Comparison of ENCODE assay signal across 10 cellular contexts in the genomic region with DNA sequence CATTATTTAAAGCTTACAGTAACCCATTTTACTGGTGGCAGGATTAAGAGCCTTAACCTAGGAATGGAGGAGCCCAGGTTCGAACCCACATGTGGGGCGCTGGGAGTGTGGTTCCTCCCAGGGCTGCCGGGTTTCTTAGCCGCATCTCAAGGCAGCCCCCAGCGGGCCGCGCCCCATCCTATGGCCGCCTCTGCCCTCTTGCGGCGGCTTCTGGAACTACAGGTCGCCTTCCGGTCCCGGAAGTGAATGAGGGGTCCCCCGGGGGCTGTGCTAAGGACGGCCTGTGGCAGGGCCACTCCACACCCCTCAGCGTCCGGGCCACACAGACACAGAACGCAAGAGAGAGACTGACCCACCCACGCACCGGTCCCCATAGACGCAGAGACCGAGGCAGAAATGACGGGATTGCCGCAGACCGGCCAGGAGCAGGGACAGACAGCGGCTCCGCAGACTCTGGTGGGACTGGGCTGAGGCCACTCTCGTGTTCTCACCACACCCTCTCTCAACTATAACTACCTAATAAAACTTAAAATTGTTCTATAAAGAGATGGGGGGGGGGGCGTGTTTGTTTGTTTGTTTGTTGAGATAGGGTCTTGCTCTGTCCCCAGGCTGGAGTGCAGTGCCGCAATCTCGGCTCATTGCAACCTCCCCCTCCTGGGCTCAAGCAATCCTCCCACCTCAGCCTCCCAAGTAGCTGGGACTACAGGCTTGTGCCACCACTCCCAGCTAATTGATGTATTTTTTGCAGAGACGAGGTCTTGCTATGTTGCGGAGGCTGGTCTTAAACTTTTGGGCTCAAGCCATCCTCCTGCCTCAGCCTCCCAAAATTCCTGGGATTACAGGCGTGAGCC. TPM values are rescaled to one million over a fixed set of nuclear protein-coding genes. Genes with fewer than 3 reads are reported as not detected.
DNase-seq lines count a peak whose midpoint lies in the region; ATAC-seq and TF ChIP-seq lines count a peak whose summit lies in the region.
"Not testable (repeated sequence)": the region's sequence is repeated elsewhere in the genome, so short reads cannot be mapped to it uniquely, and the experiment has no call there.
"Had no signal": no experiment of that assay in that cellular context is flagged by ENCODE, and none has a peak within 500 bp of the region (broad histone marks: within the 10 kb centered on the region; RNA-seq: fewer than 3 reads in every experiment).

No MANE protein-coding gene starts in this region.

- not testable (repeated sequence) for H3K36me3 ChIP-seq in CD4-positive, CD25-positive, alpha-beta regulatory T cell (ENCODE audit: control insufficient read depth, insufficient read depth, low read length); heart left ventricle; psoas muscle (ENCODE audit: insufficient read depth in 1 of 2, low read depth in 1 of 2)

- not testable (repeated sequence) for H3K27me3 ChIP-seq in CD4-positive, CD25-positive, alpha-beta regulatory T cell (ENCODE audit: control insufficient read depth, insufficient read depth, low read length); heart left ventricle; psoas muscle (ENCODE audit: insufficient read depth in 3 of 3, low read length in 2 of 3)

- H3K4me3 ChIP-seq in CD4-positive, CD25-positive, alpha-beta regulatory T cell (ENCODE audit: low read depth, low read length); heart left ventricle; psoas muscle: not testable (repeated sequence)

- not testable (repeated sequence) for H3K27ac Mint-ChIP-seq in CD4-positive, CD25-positive, alpha-beta regulatory T cell; activated CD4-positive, alpha-beta T cell treated with anti-CD3 and anti-CD28 coated beads for 36 hours

- not testable (repeated sequence) for H3K4me3 Mint-ChIP-seq in CD4-positive, CD25-positive, alpha-beta regulatory T cell; activated CD4-positive, alpha-beta T cell treated with anti-CD3 and anti-CD28 coated beads for 36 hours

- not testable (repeated sequence) for H3K9me3 ChIP-seq in CD4-positive, CD25-positive, alpha-beta regulatory T cell (ENCODE audit: control insufficient read depth in 2 of 2, low read length in 2 of 2); heart left ventricle; psoas muscle

- H3K36me3 Mint-ChIP-seq in CD4-positive, CD25-positive, alpha-beta regulatory T cell; activated CD4-positive, alpha-beta T cell treated with anti-CD3 and anti-CD28 coated beads for 36 hours (ENCODE audit: low read depth): not testable (repeated sequence)

- DNase-seq in CD4-positive, CD25-positive, alpha-beta regulatory T cell; activated CD4-positive, alpha-beta T cell treated with anti-CD3 and anti-CD28 coated beads for 36 hours; heart left ventricle; psoas muscle: not testable (repeated sequence)

- intact Hi-C loops in activated CD4-positive, alpha-beta T cell treated with anti-CD3 and anti-CD28 coated beads for 36 hours (cut with DNase I, micrococcal nuclease); heart left ventricle (cut with DNase I); psoas muscle (cut with DNase I): not testable (repeated sequence)

- CTCF ChIA-PET in activated CD4-positive, alpha-beta T cell treated with anti-CD3 and anti-CD28 coated beads for 36 hours (lab: Charles Lee), result not testable (repeated sequence)

- WGBS in heart left ventricle, 4 donors, result no CpG with 5 or more reads among the region's 34 CpGs
- no CpG with 5 or more reads among the region's 34 CpGs for WGBS in psoas muscle, 3 donors

- not testable (repeated sequence) for H3K4me1 Mint-ChIP-seq in CD4-positive, CD25-positive, alpha-beta regulatory T cell; activated CD4-positive, alpha-beta T cell treated with anti-CD3 and anti-CD28 coated beads for 36 hours

- not testable (repeated sequence) for TF ChIP-seq POLR2A in heart left ventricle (IDR thresholded peaks at IDR 0.05)

- H3K4me1 ChIP-seq in CD4-positive, CD25-positive, alpha-beta regulatory T cell (ENCODE audit: control insufficient read depth, insufficient read depth, low read length, poor library complexity, severe bottlenecking); heart left ventricle; psoas muscle: not testable (repeated sequence)

- H3K27me3 Mint-ChIP-seq in CD4-positive, CD25-positive, alpha-beta regulatory T cell; activated CD4-positive, alpha-beta T cell treated with anti-CD3 and anti-CD28 coated beads for 36 hours: not testable (repeated sequence)

- not testable (repeated sequence) for H3K27ac ChIP-seq in CD4-positive, CD25-positive, alpha-beta regulatory T cell (ENCODE audit: insufficient read depth, low read length, poor library complexity, severe bottlenecking); heart left ventricle; psoas muscle

- TF ChIP-seq CTCF in heart left ventricle (IDR thresholded peaks at IDR 0.05); psoas muscle (IDR thresholded peaks at IDR 0.05): not testable (repeated sequence)

- ATAC-seq in CD4-positive, CD25-positive, alpha-beta regulatory T cell (ENCODE audit: low read depth in 2 of 2), result peak; percentile 98 to 99
- peak; percentile 91 for ATAC-seq in GM19025 (IDR thresholded peaks at IDR 0.05; ENCODE audit: low read depth, unreplicated experiment)
- peak; percentile 83 for ATAC-seq in GM21529 (IDR thresholded peaks at IDR 0.05; ENCODE audit: unreplicated experiment)
- peak; percentile 62 for ATAC-seq in HG02884 (IDR thresholded peaks at IDR 0.05; ENCODE audit: unreplicated experiment)
- peak; percentile 60 for ATAC-seq in HG03378 (IDR thresholded peaks at IDR 0.05; ENCODE audit: unreplicated experiment)
- peak; percentile 96 for ATAC-seq in activated CD4-positive, alpha-beta T cell treated with anti-CD3 and anti-CD28 coated beads for 36 hours
- peak; percentile 89 to 98 (median 98) for ATAC-seq in heart left ventricle
- peak; percentile 98 to 99 (median 98) for ATAC-seq in psoas muscle

- POLR2A ChIA-PET in activated CD4-positive, alpha-beta T cell treated with anti-CD3 and anti-CD28 coated beads for 36 hours (lab: Charles Lee), result not testable (repeated sequence)

- H3K9me3 Mint-ChIP-seq in CD4-positive, CD25-positive, alpha-beta regulatory T cell; activated CD4-positive, alpha-beta T cell treated with anti-CD3 and anti-CD28 coated beads for 36 hours (ENCODE audit: low read depth): not testable (repeated sequence)

RNA-seq across cellular contexts. Expression of gene GRAP, which starts 23.8 kb away (rescaled TPM):
- total RNA-seq in CD4-positive, CD25-positive, alpha-beta regulatory T cell, result 34.5 TPM
- 10 to 100 TPM; 52.2 to 77.5 (median 62.6) TPM for polyA plus RNA-seq in CD4-positive, CD25-positive, alpha-beta regulatory T cell
- total RNA-seq in activated CD4-positive, alpha-beta T cell treated with anti-CD3 and anti-CD28 coated beads for 36 hours, result 10 to 100 TPM; 10.7 to 11.2 TPM
- total RNA-seq in heart left ventricle (1 to 10 TPM; 1.1 to 6.3 (median 2.1) TPM), psoas muscle (1 to 10 TPM in 3 of 4 donors, under 1 TPM in 1; 0.71 to 2.2 (median 1.9) TPM)
- polyA plus RNA-seq in heart left ventricle (1 to 10 TPM; 2.1 to 3.3 TPM), psoas muscle (1 to 10 TPM in 2 of 3 donors, under 1 TPM in 1; 0.71 to 1.9 (median 1.4) TPM)
- total RNA-seq: Daoy had no signal

RNA-seq across cellular contexts. Expression of gene GRAPL, which starts 56.8 kb away (rescaled TPM):
- total RNA-seq in CD4-positive, CD25-positive, alpha-beta regulatory T cell, result 37.1 TPM
- polyA plus RNA-seq in CD4-positive, CD25-positive, alpha-beta regulatory T cell, result 1 to 10 TPM in 3 of 4 donors, under 1 TPM in 1; 0.80 to 1.6 (median 1.4) TPM
- 1 to 10 TPM; 2.9 to 4.0 TPM for total RNA-seq in activated CD4-positive, alpha-beta T cell treated with anti-CD3 and anti-CD28 coated beads for 36 hours
- total RNA-seq in heart left ventricle (1 to 10 TPM in 5 of 9 donors, under 1 TPM in 3, not detected in 1; 0.69 to 5.9 (median 1.5) TPM), psoas muscle (1 to 10 TPM in 1 of 4 donors, under 1 TPM in 1, not detected in 2; 0.90 to 1.5 TPM)
- polyA plus RNA-seq in heart left ventricle (1 to 10 TPM; 1.5 to 2.0 TPM), psoas muscle (under 1 TPM; 0.34 to 0.74 (median 0.35) TPM)
- total RNA-seq: Daoy, SK-MEL-5 had no signal
